ENCODE assay signal across 1 cellular context in genomic region chr16:1492923-1493745, GRCh38.
TF ChIP-seq lines count a peak whose summit lies in the region.

TSS of gene TELO2 (plus strand) at chr16:1493360. CDS start at chr16:1494282, 922 bp downstream.

TF ChIP-seq in HepG2, 621 proteins besides CTCF, POLR2A, EP300 and RAD21 (continued from another document):
- 0 out of 2 replicates have a peak, but pooled peaks have one; percentile 20 for TF ChIP-seq HNF1B (CRISPR knock-in tag; IDR thresholded peaks at IDR 0.05)
- TF ChIP-seq ERF (CRISPR knock-in tag; IDR thresholded peaks at IDR 0.05) = peak; percentile 63; the same call in 1 of the 2 replicates
- TF ChIP-seq ZKSCAN8 (CRISPR knock-in tag; IDR thresholded peaks at IDR 0.05; ENCODE audit: borderline replicate concordance) = no peak
- TF ChIP-seq KDM5A (IDR thresholded peaks at IDR 0.05; ENCODE audit: borderline replicate concordance, low read length) = peak; percentile 94
- TF ChIP-seq ARNTL (CRISPR knock-in tag; IDR thresholded peaks at IDR 0.05) = no peak
- peak; percentile 55; the same call in 1 of the 2 replicates for TF ChIP-seq ZNF543 (CRISPR knock-in tag; IDR thresholded peaks at IDR 0.05)
- no peak for TF ChIP-seq TOE1 (CRISPR knock-in tag; IDR thresholded peaks at IDR 0.05)
- TF ChIP-seq HDAC2 (CRISPR knock-in tag; IDR thresholded peaks at IDR 0.05) = peak; percentile 21
- TF ChIP-seq ZNF580 (CRISPR knock-in tag; IDR thresholded peaks at IDR 0.05; ENCODE audit: borderline replicate concordance, low read depth) = peak; percentile 40; the same call in 1 of the 2 replicates
- TF ChIP-seq ZNF7 (CRISPR knock-in tag; IDR thresholded peaks at IDR 0.05) = no peak
- peak; percentile 87 for TF ChIP-seq DMAP1 (CRISPR knock-in tag; IDR thresholded peaks at IDR 0.05)
- TF ChIP-seq ZNF44 (CRISPR knock-in tag; IDR thresholded peaks at IDR 0.05) = no peak
- TF ChIP-seq ZNF792 (CRISPR knock-in tag; IDR thresholded peaks at IDR 0.05) = peak; percentile 74; the same call in 1 of the 2 replicates
- TF ChIP-seq ZBTB38 (CRISPR knock-in tag; IDR thresholded peaks at IDR 0.05) = peak; percentile 73; the same call in 1 of the 2 replicates
- 0 out of 2 replicates have a peak, but pooled peaks have one; percentile 16 for TF ChIP-seq MIER3 (CRISPR knock-in tag; IDR thresholded peaks at IDR 0.05; ENCODE audit: borderline replicate concordance)
- peak; percentile 71 for TF ChIP-seq POLR2G (IDR thresholded peaks at IDR 0.05; ENCODE audit: low read depth, low read length)
- TF ChIP-seq ZNF564 (CRISPR knock-in tag; IDR thresholded peaks at IDR 0.05) = peak; percentile 64; the same call in 1 of the 2 replicates
- TF ChIP-seq ZNF343 (CRISPR knock-in tag; IDR thresholded peaks at IDR 0.05) = peak; percentile 64
- TF ChIP-seq SIN3B (IDR thresholded peaks at IDR 0.05; ENCODE audit: low read length) = peak; percentile 43; the same call in 1 of the 2 replicates
- TF ChIP-seq FOSL1 (CRISPR knock-in tag; IDR thresholded peaks at IDR 0.05; ENCODE audit: borderline replicate concordance) = no peak
- no peak for TF ChIP-seq ATM (IDR thresholded peaks at IDR 0.05; ENCODE audit: borderline replicate concordance)
- no peak for TF ChIP-seq SATB2 (CRISPR knock-in tag; IDR thresholded peaks at IDR 0.05)
- no peak for TF ChIP-seq TEAD2 (CRISPR knock-in tag; IDR thresholded peaks at IDR 0.05)
- no peak for TF ChIP-seq ZNF160 (CRISPR knock-in tag; IDR thresholded peaks at IDR 0.05)
- no peak for TF ChIP-seq PPARG (CRISPR knock-in tag; conservative IDR thresholded peaks at IDR 0.05)
- no peak for TF ChIP-seq SRF (IDR thresholded peaks at IDR 0.05; ENCODE audit: low read depth, low read length)
- peak; percentile 84 for TF ChIP-seq HNRNPK (IDR thresholded peaks at IDR 0.05; ENCODE audit: low read depth, low read length, poor library complexity, severe bottlenecking)
- no peak; the same call in 1 of the 2 replicates for TF ChIP-seq MIXL1 (CRISPR knock-in tag; IDR thresholded peaks at IDR 0.05)
- TF ChIP-seq KMT2B (CRISPR knock-in tag; IDR thresholded peaks at IDR 0.05) = peak; percentile 58
- TF ChIP-seq TFDP2 (CRISPR knock-in tag; IDR thresholded peaks at IDR 0.05) = peak; percentile 65
- TF ChIP-seq KAT7 (CRISPR knock-in tag; IDR thresholded peaks at IDR 0.05; ENCODE audit: borderline replicate concordance) = peak; percentile 61; the same call in 1 of the 2 replicates
- 0 out of 2 replicates have a peak, but pooled peaks have one; percentile 17 for TF ChIP-seq SOX5 (CRISPR knock-in tag; IDR thresholded peaks at IDR 0.05; ENCODE audit: borderline replicate concordance)
- no peak for TF ChIP-seq ZNF672 (CRISPR knock-in tag; IDR thresholded peaks at IDR 0.05)
- TF ChIP-seq ELF1 (CRISPR knock-in tag; IDR thresholded peaks at IDR 0.05) = peak; percentile 53
- no peak for TF ChIP-seq SOX13 (IDR thresholded peaks at IDR 0.05)
- TF ChIP-seq SOX13 (CRISPR knock-in tag; conservative IDR thresholded peaks at IDR 0.05 in 1 of 2, IDR thresholded peaks at IDR 0.05 in 1 of 2) = no peak; a peak in 1 of 4 replicates
- peak; percentile 20; the same call in 1 of the 2 replicates for TF ChIP-seq ZNF614 (CRISPR knock-in tag; IDR thresholded peaks at IDR 0.05; ENCODE audit: borderline replicate concordance)
